ENCODE assay signal across 2 cellular contexts in the genomic region with DNA sequence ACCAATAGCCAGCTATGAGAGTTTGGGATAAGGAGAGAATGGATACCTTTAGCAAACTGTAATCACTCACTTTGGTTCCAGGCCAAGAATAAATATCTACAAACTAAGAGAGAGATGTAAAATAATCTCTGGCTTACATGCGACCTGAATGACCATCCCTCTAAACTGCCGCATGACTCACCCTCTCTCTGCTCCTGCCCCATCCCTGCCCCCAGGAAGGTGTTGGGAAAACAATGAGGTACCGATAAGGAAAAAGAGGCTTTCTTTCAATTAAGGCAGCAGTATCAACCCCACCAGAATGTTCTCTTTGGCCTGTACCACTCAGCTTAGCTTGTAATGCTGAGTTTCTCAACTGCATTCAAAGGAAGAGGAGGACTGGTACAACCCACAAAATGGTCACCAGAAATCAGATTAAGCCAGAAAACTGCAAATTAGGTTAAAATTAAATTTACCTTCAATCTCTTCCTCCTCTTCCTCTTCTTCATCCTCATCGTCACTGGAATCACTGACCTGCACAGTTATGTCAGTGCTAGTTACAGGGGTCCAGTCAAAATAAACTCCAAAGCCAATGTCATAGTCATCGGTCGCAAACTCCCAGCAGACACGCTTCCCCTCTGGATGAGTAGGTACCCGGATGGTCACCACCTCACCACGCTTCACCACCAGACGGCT.
TF ChIP-seq lines count a peak whose summit lies in the region.

No MANE protein-coding gene starts in this region.

TF ChIP-seq in HEK293, 187 proteins besides CTCF, POLR2A, EP300 and RAD21 (continued from another document and continues in another):
- TF ChIP-seq ZNF629 (tag by site-specific recombination; IDR thresholded peaks at IDR 0.05) (0 out of 2 replicates have a peak, but pooled peaks have one; percentile 35), ZNF549 (tag by site-specific recombination; IDR thresholded peaks at IDR 0.05) (no peak), ZNF544 (tag by site-specific recombination; IDR thresholded peaks at IDR 0.05) (no peak), SP7 (tag by site-specific recombination; IDR thresholded peaks at IDR 0.05) (peak; percentile 50), ZBTB17 (tag by site-specific recombination; IDR thresholded peaks at IDR 0.05) (no peak), ZSCAN16 (tag by site-specific recombination; IDR thresholded peaks at IDR 0.05) (no peak), KLF8 (tag by site-specific recombination; IDR thresholded peaks at IDR 0.05) (0 out of 2 replicates have a peak, but pooled peaks have one; percentile 20), ZNF843 (tag by site-specific recombination; IDR thresholded peaks at IDR 0.05) (peak; percentile 33; the same call in 1 of the 2 replicates), KLF10 (tag by site-specific recombination; IDR thresholded peaks at IDR 0.05) (0 out of 2 replicates have a peak, but pooled peaks have one; percentile 36)
- TF ChIP-seq, protein P1, sequence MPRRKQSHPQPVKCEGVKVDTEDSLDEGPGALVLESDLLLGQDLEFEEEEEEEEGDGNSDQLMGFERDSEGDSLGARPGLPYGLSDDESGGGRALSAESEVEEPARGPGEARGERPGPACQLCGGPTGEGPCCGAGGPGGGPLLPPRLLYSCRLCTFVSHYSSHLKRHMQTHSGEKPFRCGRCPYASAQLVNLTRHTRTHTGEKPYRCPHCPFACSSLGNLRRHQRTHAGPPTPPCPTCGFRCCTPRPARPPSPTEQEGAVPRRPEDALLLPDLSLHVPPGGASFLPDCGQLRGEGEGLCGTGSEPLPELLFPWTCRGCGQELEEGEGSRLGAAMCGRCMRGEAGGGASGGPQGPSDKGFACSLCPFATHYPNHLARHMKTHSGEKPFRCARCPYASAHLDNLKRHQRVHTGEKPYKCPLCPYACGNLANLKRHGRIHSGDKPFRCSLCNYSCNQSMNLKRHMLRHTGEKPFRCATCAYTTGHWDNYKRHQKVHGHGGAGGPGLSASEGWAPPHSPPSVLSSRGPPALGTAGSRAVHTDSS (tag by site-specific recombination; IDR thresholded peaks at IDR 0.05), result peak; percentile 91
- TF ChIP-seq, protein P2, sequence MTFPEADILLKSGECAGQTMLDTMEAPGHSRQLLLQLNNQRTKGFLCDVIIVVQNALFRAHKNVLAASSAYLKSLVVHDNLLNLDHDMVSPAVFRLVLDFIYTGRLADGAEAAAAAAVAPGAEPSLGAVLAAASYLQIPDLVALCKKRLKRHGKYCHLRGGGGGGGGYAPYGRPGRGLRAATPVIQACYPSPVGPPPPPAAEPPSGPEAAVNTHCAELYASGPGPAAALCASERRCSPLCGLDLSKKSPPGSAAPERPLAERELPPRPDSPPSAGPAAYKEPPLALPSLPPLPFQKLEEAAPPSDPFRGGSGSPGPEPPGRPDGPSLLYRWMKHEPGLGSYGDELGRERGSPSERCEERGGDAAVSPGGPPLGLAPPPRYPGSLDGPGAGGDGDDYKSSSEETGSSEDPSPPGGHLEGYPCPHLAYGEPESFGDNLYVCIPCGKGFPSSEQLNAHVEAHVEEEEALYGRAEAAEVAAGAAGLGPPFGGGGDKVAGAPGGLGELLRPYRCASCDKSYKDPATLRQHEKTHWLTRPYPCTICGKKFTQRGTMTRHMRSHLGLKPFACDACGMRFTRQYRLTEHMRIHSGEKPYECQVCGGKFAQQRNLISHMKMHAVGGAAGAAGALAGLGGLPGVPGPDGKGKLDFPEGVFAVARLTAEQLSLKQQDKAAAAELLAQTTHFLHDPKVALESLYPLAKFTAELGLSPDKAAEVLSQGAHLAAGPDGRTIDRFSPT (tag by site-specific recombination; IDR thresholded peaks at IDR 0.05), result peak; percentile 38; the same call in 1 of the 2 replicates
- TF ChIP-seq, protein P3, sequence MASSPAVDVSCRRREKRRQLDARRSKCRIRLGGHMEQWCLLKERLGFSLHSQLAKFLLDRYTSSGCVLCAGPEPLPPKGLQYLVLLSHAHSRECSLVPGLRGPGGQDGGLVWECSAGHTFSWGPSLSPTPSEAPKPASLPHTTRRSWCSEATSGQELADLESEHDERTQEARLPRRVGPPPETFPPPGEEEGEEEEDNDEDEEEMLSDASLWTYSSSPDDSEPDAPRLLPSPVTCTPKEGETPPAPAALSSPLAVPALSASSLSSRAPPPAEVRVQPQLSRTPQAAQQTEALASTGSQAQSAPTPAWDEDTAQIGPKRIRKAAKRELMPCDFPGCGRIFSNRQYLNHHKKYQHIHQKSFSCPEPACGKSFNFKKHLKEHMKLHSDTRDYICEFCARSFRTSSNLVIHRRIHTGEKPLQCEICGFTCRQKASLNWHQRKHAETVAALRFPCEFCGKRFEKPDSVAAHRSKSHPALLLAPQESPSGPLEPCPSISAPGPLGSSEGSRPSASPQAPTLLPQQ (tag by site-specific recombination; IDR thresholded peaks at IDR 0.05), result peak; percentile 27; the same call in 1 of the 2 replicates
- TF ChIP-seq, protein P4, sequence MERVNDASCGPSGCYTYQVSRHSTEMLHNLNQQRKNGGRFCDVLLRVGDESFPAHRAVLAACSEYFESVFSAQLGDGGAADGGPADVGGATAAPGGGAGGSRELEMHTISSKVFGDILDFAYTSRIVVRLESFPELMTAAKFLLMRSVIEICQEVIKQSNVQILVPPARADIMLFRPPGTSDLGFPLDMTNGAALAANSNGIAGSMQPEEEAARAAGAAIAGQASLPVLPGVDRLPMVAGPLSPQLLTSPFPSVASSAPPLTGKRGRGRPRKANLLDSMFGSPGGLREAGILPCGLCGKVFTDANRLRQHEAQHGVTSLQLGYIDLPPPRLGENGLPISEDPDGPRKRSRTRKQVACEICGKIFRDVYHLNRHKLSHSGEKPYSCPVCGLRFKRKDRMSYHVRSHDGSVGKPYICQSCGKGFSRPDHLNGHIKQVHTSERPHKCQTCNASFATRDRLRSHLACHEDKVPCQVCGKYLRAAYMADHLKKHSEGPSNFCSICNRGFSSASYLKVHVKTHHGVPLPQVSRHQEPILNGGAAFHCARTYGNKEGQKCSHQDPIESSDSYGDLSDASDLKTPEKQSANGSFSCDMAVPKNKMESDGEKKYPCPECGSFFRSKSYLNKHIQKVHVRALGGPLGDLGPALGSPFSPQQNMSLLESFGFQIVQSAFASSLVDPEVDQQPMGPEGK (tag by site-specific recombination; IDR thresholded peaks at IDR 0.05), result peak; percentile 65
- TF ChIP-seq, protein P5, sequence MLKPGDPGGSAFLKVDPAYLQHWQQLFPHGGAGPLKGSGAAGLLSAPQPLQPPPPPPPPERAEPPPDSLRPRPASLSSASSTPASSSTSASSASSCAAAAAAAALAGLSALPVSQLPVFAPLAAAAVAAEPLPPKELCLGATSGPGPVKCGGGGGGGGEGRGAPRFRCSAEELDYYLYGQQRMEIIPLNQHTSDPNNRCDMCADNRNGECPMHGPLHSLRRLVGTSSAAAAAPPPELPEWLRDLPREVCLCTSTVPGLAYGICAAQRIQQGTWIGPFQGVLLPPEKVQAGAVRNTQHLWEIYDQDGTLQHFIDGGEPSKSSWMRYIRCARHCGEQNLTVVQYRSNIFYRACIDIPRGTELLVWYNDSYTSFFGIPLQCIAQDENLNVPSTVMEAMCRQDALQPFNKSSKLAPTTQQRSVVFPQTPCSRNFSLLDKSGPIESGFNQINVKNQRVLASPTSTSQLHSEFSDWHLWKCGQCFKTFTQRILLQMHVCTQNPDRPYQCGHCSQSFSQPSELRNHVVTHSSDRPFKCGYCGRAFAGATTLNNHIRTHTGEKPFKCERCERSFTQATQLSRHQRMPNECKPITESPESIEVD (tag by site-specific recombination; IDR thresholded peaks at IDR 0.05), result 0 out of 2 replicates have a peak, but pooled peaks have one; percentile 20

TF ChIP-seq in HEK293T, 16 proteins besides CTCF, POLR2A, EP300 and RAD21 (continued from another document):
- TF ChIP-seq, protein P6, sequence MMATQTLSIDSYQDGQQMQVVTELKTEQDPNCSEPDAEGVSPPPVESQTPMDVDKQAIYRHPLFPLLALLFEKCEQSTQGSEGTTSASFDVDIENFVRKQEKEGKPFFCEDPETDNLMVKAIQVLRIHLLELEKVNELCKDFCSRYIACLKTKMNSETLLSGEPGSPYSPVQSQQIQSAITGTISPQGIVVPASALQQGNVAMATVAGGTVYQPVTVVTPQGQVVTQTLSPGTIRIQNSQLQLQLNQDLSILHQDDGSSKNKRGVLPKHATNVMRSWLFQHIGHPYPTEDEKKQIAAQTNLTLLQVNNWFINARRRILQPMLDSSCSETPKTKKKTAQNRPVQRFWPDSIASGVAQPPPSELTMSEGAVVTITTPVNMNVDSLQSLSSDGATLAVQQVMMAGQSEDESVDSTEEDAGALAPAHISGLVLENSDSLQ (IDR thresholded peaks at IDR 0.05), result no peak
- TF ChIP-seq LEF1 (IDR thresholded peaks at IDR 0.05; ENCODE audit: borderline replicate concordance) (no peak), ELF4 (IDR thresholded peaks at IDR 0.05) (no peak), CTBP1 (IDR thresholded peaks at IDR 0.05; ENCODE audit: borderline replicate concordance) (no peak)
TF ChIP-seq in HEK293T: peak in this region for 0.
